17 cellular contexts compared by ENCODE assay signal in genomic region chr2:218877891-218878290, GRCh38. TPM values are rescaled to one million over a fixed set of nuclear protein-coding genes. Genes with fewer than 3 reads are reported as not detected.
"Had no signal": no experiment of that assay in that cellular context is flagged by ENCODE, and none has a peak within 500 bp of the region (broad histone marks: within the 10 kb centered on the region; RNA-seq: fewer than 3 reads in every experiment).

No MANE protein-coding gene starts in this region.

- ATAC-seq: gastrocnemius medialis; stimulated activated memory B cell treated with anti-CD40 and anti-IgM and Interleukin-4, amounts not matched to agents 10 μg/mL and 1 μg/mL and 100 μg/mL, for 72 hours had no signal

- H3K9ac ChIP-seq: parathyroid adenoma had no signal

- H3K9me3 ChIP-seq: gastrocnemius medialis, neutrophil, uterus had no signal

- H3K4me1 ChIP-seq: uterus had no signal

- FAIRE-seq: islet of Langerhans had no signal

- H3K27ac ChIP-seq: gastrocnemius medialis, neutrophil, parathyroid adenoma, uterus had no signal

- DNase-seq: activated CD4-positive, CD25-positive, alpha-beta regulatory T cell treated with anti-CD3 and anti-CD28 coated beads, Interleukin-2, amount 50 U/mL, for 72 hours; activated naive CD4-positive, alpha-beta T cell treated with Interleukin-2 at 50 U/mL for 16 hours; anterior cingulate cortex; dermis blood vessel endothelial cell; gastrocnemius medialis; midbrain; naive B cell; stimulated activated CD4-positive, alpha-beta T cell treated with anti-CD3 and anti-CD28 coated beads, Interleukin-2, amount 100 ng/mL, for 48 hours; T1000; uterus had no signal

- H3K4me3 ChIP-seq: gastrocnemius medialis, uterus had no signal

- H3K36me3 ChIP-seq: gastrocnemius medialis, neutrophil, uterus had no signal

RNA-seq across cellular contexts. Expression of gene WNT10A, which starts 2.8 kb away (rescaled TPM):
- total RNA-seq: gastrocnemius medialis, lung microvascular endothelial cell had no signal

RNA-seq across cellular contexts. Expression of gene WNT6, which starts 18.3 kb away (rescaled TPM):
- total RNA-seq: dermis blood vessel endothelial cell, epithelial cell of proximal tubule, lung microvascular endothelial cell had no signal

RNA-seq across cellular contexts. Expression of gene PRKAG3, which starts 46.3 kb away (rescaled TPM):
- total RNA-seq: activated CD8-positive, alpha-beta memory T cell treated with anti-CD3 and anti-CD28 coated beads for 36 hours; dermis blood vessel endothelial cell; epithelial cell of proximal tubule; lung microvascular endothelial cell; uterus had no signal
